1 cellular context compared by ENCODE assay signal in the genomic region with DNA sequence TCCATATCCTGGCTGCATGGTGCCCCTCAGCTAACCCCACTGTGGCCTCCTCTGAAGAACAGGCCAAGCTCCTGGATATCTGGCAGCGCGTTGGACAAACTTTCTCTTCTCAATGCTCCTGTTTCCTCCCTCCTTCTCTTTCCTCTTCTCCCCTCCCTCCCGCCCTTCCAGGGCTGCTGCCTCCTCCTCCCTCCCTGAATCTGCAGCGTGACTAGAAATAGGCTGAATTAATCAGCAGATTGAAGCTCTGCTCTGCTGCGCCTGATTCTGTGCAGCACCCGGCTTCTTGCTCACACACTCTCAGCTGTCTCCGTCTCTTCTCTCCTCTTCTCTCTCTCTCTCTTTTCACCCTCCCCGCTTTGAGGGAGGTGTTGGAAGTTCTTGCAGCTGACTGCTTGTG.
TF ChIP-seq lines count a peak whose summit lies in the region.

No MANE protein-coding gene starts in this region.

TF ChIP-seq in IMR-90, 13 proteins besides CTCF, POLR2A, EP300 and RAD21:
- no peak for TF ChIP-seq ELK1 (IDR thresholded peaks at IDR 0.05; ENCODE audit: borderline replicate concordance, low read depth, low read length)
- no peak for TF ChIP-seq SMC3 (IDR thresholded peaks at IDR 0.05; ENCODE audit: low read depth, low read length)
- no peak for TF ChIP-seq NFE2L2 (IDR thresholded peaks at IDR 0.05; ENCODE audit: low read depth, low read length)
- no peak for TF ChIP-seq FOS (IDR thresholded peaks at IDR 0.05; ENCODE audit: low read depth, low read length)
- no peak for TF ChIP-seq CHD1 (IDR thresholded peaks at IDR 0.05; ENCODE audit: low read depth, low read length)
- TF ChIP-seq MAZ (IDR thresholded peaks at IDR 0.05; ENCODE audit: borderline replicate concordance, low read depth, low read length) = no peak
- TF ChIP-seq MAFK (IDR thresholded peaks at IDR 0.05; ENCODE audit: low read depth, low read length) = no peak
- TF ChIP-seq RCOR1 (IDR thresholded peaks at IDR 0.05; ENCODE audit: insufficient replicate concordance, low read length) = no peak
- no peak for TF ChIP-seq RFX5 (IDR thresholded peaks at IDR 0.05; ENCODE audit: low read depth, low read length)
- TF ChIP-seq BHLHE40 (IDR thresholded peaks at IDR 0.05; ENCODE audit: low read depth, low read length) = no peak
TF ChIP-seq in IMR-90: peak in this region for 0.
